Comparison of ENCODE assay signal across 1 cellular context in genomic region chr3:4928277-4928789, GRCh38.
TF ChIP-seq lines count a peak whose summit lies in the region.

No MANE protein-coding gene starts in this region.

TF ChIP-seq in GM23338, 12 proteins besides CTCF, POLR2A, EP300 and RAD21 (continued from another document):
- TF ChIP-seq CREB1 (CRISPR knock-in tag; IDR thresholded peaks at IDR 0.05; ENCODE audit: low read depth) (no peak), ZNF114 (CRISPR knock-in tag; IDR thresholded peaks at IDR 0.05) (no peak), ZNF331 (CRISPR knock-in tag; IDR thresholded peaks at IDR 0.05; ENCODE audit: low read depth) (no peak), EZH2 (IDR thresholded peaks at IDR 0.05; ENCODE audit: low read depth, unreplicated experiment) (no peak), STAT1 (IDR thresholded peaks at IDR 0.05; ENCODE audit: unreplicated experiment) (no peak)
- TF ChIP-seq, protein P1, sequence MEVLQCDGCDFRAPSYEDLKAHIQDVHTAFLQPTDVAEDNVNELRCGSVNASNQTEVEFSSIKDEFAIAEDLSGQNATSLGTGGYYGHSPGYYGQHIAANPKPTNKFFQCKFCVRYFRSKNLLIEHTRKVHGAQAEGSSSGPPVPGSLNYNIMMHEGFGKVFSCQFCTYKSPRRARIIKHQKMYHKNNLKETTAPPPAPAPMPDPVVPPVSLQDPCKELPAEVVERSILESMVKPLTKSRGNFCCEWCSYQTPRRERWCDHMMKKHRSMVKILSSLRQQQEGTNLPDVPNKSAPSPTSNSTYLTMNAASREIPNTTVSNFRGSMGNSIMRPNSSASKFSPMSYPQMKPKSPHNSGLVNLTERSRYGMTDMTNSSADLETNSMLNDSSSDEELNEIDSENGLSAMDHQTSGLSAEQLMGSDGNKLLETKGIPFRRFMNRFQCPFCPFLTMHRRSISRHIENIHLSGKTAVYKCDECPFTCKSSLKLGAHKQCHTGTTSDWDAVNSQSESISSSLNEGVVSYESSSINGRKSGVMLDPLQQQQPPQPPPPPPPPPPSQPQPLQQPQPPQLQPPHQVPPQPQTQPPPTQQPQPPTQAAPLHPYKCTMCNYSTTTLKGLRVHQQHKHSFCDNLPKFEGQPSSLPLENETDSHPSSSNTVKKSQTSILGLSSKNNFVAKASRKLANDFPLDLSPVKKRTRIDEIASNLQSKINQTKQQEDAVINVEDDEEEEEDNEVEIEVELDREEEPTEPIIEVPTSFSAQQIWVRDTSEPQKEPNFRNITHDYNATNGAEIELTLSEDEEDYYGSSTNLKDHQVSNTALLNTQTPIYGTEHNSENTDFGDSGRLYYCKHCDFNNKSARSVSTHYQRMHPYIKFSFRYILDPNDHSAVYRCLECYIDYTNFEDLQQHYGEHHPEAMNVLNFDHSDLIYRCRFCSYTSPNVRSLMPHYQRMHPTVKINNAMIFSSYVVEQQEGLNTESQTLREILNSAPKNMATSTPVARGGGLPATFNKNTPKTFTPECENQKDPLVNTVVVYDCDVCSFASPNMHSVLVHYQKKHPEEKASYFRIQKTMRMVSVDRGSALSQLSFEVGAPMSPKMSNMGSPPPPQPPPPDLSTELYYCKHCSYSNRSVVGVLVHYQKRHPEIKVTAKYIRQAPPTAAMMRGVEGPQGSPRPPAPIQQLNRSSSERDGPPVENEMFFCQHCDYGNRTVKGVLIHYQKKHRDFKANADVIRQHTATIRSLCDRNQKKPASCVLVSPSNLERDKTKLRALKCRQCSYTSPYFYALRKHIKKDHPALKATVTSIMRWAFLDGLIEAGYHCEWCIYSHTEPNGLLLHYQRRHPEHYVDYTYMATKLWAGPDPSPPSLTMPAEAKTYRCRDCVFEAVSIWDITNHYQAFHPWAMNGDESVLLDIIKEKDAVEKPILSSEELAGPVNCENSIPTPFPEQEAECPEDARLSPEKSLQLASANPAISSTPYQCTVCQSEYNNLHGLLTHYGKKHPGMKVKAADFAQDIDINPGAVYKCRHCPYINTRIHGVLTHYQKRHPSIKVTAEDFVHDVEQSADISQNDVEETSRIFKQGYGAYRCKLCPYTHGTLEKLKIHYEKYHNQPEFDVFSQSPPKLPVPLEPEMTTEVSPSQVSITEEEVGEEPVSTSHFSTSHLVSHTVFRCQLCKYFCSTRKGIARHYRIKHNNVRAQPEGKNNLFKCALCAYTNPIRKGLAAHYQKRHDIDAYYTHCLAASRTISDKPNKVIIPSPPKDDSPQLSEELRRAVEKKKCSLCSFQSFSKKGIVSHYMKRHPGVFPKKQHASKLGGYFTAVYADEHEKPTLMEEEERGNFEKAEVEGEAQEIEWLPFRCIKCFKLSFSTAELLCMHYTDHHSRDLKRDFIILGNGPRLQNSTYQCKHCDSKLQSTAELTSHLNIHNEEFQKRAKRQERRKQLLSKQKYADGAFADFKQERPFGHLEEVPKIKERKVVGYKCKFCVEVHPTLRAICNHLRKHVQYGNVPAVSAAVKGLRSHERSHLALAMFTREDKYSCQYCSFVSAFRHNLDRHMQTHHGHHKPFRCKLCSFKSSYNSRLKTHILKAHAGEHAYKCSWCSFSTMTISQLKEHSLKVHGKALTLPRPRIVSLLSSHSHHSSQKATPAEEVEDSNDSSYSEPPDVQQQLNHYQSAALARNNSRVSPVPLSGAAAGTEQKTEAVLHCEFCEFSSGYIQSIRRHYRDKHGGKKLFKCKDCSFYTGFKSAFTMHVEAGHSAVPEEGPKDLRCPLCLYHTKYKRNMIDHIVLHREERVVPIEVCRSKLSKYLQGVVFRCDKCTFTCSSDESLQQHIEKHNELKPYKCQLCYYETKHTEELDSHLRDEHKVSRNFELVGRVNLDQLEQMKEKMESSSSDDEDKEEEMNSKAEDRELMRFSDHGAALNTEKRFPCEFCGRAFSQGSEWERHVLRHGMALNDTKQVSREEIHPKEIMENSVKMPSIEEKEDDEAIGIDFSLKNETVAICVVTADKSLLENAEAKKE (CRISPR knock-in tag; IDR thresholded peaks at IDR 0.05), result no peak
